In the genomic region with DNA sequence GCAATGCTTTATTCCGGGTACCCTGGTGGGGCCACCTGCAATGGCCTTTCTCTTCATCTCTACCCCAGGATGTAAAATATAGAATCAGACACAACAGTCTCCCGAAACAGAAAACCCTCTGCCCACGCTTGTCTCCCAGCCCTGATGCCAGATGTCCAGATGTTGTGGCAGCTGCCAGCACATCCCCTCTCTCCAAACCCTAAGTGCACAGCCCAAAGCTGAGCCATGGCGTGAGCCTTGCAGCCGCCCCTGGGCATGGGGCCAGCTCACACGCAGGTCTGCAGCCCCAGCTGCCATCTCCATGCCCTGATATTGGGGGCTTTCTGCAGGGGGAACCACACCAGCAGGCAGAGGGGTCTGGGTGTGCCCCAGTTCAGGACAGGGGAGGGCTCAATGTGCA, we compare ENCODE assay signal across 17 cellular contexts.
"Had no signal": no experiment of that assay in that cellular context is flagged by ENCODE, and none has a peak within 500 bp of the region (broad histone marks: within the 10 kb centered on the region; RNA-seq: fewer than 3 reads in every experiment).

No MANE protein-coding gene starts in this region.

- H3K27me3 Mint-ChIP-seq: activated CD4-positive, alpha-beta T cell treated with anti-CD3 and anti-CD28 coated beads, Interleukin-2, amount 10 ng/mL, durations not matched to agents 7 days and 5 days; activated naive CD8-positive, alpha-beta T cell treated with anti-CD3 and anti-CD28 coated beads, Interleukin-2, amount 10 ng/mL, durations not matched to agents 7 days and 5 days; naive B cell had no signal

- H3K9me3 Mint-ChIP-seq: activated CD4-positive, alpha-beta T cell treated with anti-CD3 and anti-CD28 coated beads, Interleukin-2, amount 10 ng/mL, durations not matched to agents 7 days and 5 days; activated naive CD8-positive, alpha-beta T cell treated with anti-CD3 and anti-CD28 coated beads, Interleukin-2, amount 10 ng/mL, durations not matched to agents 7 days and 5 days; activated T-helper 1 cell treated with anti-CD3 and anti-CD28 coated beads, Interleukin-12 subunit alpha, Interleukin-12 subunit beta, Interleukin-2, Interleukin-4 antibody, amounts not matched to agents 30 ng/mL and 10 ng/mL and 1 ng/mL, durations not matched to agents 14 hours and 24 hours and 36 hours; naive B cell; stimulated activated memory B cell treated with anti-CD40 and anti-IgM and Interleukin-4, amounts not matched to agents 10 μg/mL and 1 μg/mL and 100 μg/mL, for 72 hours had no signal

- H3K36me3 Mint-ChIP-seq: activated naive CD8-positive, alpha-beta T cell treated with anti-CD3 and anti-CD28 coated beads, Interleukin-2, amount 10 ng/mL, durations not matched to agents 7 days and 5 days; naive B cell; stimulated activated memory B cell treated with anti-CD40 and anti-IgM and Interleukin-4, amounts not matched to agents 10 μg/mL and 1 μg/mL and 100 μg/mL, for 72 hours had no signal

- H3K27ac ChIP-seq: esophagus muscularis mucosa, left ventricle myocardium inferior, neutrophil, tibial nerve, vagina had no signal

- H3K27ac Mint-ChIP-seq: activated CD4-positive, alpha-beta T cell treated with anti-CD3 and anti-CD28 coated beads, Interleukin-2, amount 10 ng/mL, durations not matched to agents 7 days and 5 days; activated naive CD8-positive, alpha-beta T cell treated with anti-CD3 and anti-CD28 coated beads, Interleukin-2, amount 10 ng/mL, durations not matched to agents 7 days and 5 days; activated T-helper 1 cell treated with anti-CD3 and anti-CD28 coated beads, Interleukin-12 subunit alpha, Interleukin-12 subunit beta, Interleukin-2, Interleukin-4 antibody, amounts not matched to agents 30 ng/mL and 10 ng/mL and 1 ng/mL, durations not matched to agents 14 hours and 24 hours and 36 hours; naive B cell; stimulated activated memory B cell treated with anti-CD40 and anti-IgM and Interleukin-4, amounts not matched to agents 10 μg/mL and 1 μg/mL and 100 μg/mL, for 72 hours had no signal

- DNase-seq: activated CD4-positive, alpha-beta T cell treated with anti-CD3 and anti-CD28 coated beads, Interleukin-2, amount 10 ng/mL, durations not matched to agents 7 days and 5 days; activated CD4-positive, CD25-positive, alpha-beta regulatory T cell; activated CD8-positive, alpha-beta memory T cell treated with anti-CD3 and anti-CD28 coated beads for 24 hours; activated naive CD4-positive, alpha-beta T cell; activated naive CD8-positive, alpha-beta T cell treated with anti-CD3 and anti-CD28 coated beads, Interleukin-2, amount 10 ng/mL, durations not matched to agents 7 days and 5 days; aorta; effector CD4-positive, alpha-beta T cell; islet precursor cell; left ventricle myocardium inferior; naive B cell; stimulated activated CD4-positive, alpha-beta T cell treated with anti-CD3 and anti-CD28 coated beads, Interleukin-12 subunit alpha, Interleukin-12 subunit beta, amount 100 ng/mL, for 4 hours had no signal

- H3K4me1 Mint-ChIP-seq: activated CD4-positive, alpha-beta T cell treated with anti-CD3 and anti-CD28 coated beads, Interleukin-2, amount 10 ng/mL, durations not matched to agents 7 days and 5 days; activated naive CD8-positive, alpha-beta T cell treated with anti-CD3 and anti-CD28 coated beads, Interleukin-2, amount 10 ng/mL, durations not matched to agents 7 days and 5 days; naive B cell; stimulated activated memory B cell treated with anti-CD40 and anti-IgM and Interleukin-4, amounts not matched to agents 10 μg/mL and 1 μg/mL and 100 μg/mL, for 72 hours had no signal

- H3K4me3 Mint-ChIP-seq: activated CD4-positive, alpha-beta T cell treated with anti-CD3 and anti-CD28 coated beads, Interleukin-2, amount 10 ng/mL, durations not matched to agents 7 days and 5 days; activated naive CD8-positive, alpha-beta T cell treated with anti-CD3 and anti-CD28 coated beads, Interleukin-2, amount 10 ng/mL, durations not matched to agents 7 days and 5 days; activated T-helper 1 cell treated with anti-CD3 and anti-CD28 coated beads, Interleukin-12 subunit alpha, Interleukin-12 subunit beta, Interleukin-2, Interleukin-4 antibody, amounts not matched to agents 30 ng/mL and 10 ng/mL and 1 ng/mL, durations not matched to agents 14 hours and 24 hours and 36 hours; naive B cell; stimulated activated memory B cell treated with anti-CD40 and anti-IgM and Interleukin-4, amounts not matched to agents 10 μg/mL and 1 μg/mL and 100 μg/mL, for 72 hours had no signal
